ENCODE assay signal across 8 cellular contexts in the genomic region with DNA sequence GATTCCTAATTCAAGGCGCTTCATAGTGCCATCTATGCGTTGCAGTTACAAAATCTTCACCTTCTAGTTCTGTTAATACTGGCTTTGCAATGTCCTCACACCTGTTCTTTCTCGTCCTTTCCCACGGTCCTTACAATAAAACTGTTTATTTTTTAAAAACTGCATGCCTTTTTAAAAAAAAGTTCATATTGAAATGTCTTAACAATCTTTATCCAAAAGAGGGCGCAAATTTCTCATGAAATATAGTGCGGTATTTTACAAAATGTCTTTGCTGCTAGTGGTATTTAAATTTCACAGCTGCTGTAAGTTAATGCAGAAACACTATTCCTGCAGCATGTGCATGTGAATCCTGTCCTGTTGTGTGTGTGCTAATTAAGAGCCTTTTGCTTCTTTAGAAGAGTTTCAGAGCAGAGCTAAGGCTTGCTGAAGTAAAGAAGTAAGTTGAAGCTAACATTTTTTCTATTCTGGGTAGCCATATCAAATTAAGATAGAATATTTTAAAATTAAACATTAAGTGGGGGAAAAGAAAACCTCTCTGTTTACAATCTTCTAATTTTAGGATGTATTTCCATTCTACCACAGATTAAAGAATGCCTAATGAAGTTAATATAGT. TPM values are rescaled to one million over a fixed set of nuclear protein-coding genes. Genes with fewer than 3 reads are reported as not detected.
DNase-seq lines count a peak whose midpoint lies in the region; ATAC-seq, FAIRE-seq and TF ChIP-seq lines count a peak whose summit lies in the region.

No MANE protein-coding gene starts in this region.

- H3K4me1 ChIP-seq in suprapubic skin (peaks cover 14% of the 10 kb centered on the region), mucosa of descending colon (ENCODE audit: low read depth) (no peaks in the 10 kb centered on the region)

- peak; percentile 55 for DNase-seq in NCI-H82 (lab: John Stamatoyannopoulos, UW)
- DNase-seq in NCI-H82 treated with DMSO at 0.1 percent for 48 hours (lab: John Stamatoyannopoulos, UW; ENCODE audit: unreplicated experiment), result no peak
- DNase-seq in NCI-H69 (lab: John Stamatoyannopoulos, UW), result peak; percentile 47
- no peak for DNase-seq in suprapubic skin (ENCODE audit: low spot score in 2 of 2)
- no peak for DNase-seq in activated CD4-positive, alpha-beta T cell treated with anti-CD3 and anti-CD28 coated beads for 1 hour
- DNase-seq in mucosa of descending colon, result no peak
- no peak for DNase-seq in DMS114 treated with DMSO at 0.1 percent for 48 hours (lab: John Stamatoyannopoulos, UW; ENCODE audit: unreplicated experiment)

- peak; percentile 54 for FAIRE-seq in endometrium (lab: Jason Lieb, UNC)

- 20% methylated on average over 6 of the region's 6 CpGs for WGBS in suprapubic skin

- TF ChIP-seq CTCF in suprapubic skin (IDR thresholded peaks at IDR 0.05), result peak; percentile 13 to 14
- no peak for TF ChIP-seq CTCF in mucosa of descending colon (IDR thresholded peaks at IDR 0.05)

- H3K9me3 ChIP-seq in suprapubic skin (no peaks in the 10 kb centered on the region), mucosa of descending colon (no peaks in the 10 kb centered on the region)

- intact Hi-C loops in mucosa of descending colon (cut with DNase I, micrococcal nuclease), result loop anchor here in 1 of 2 donors (5.0 kb wide), 1 partner anchor 296 kb away; no protein-coding TSS in a partner anchor

- TF ChIP-seq EP300 in suprapubic skin (IDR thresholded peaks at IDR 0.05), result no peak

- H3K36me3 ChIP-seq in suprapubic skin, result no peaks in the 10 kb centered on the region
- no peaks in the 10 kb centered on the region for H3K36me3 ChIP-seq in mucosa of descending colon (ENCODE audit: low read depth)

- no peak overlapping the region for H3K4me3 ChIP-seq in suprapubic skin
- H3K4me3 ChIP-seq in mucosa of descending colon, result no peak overlapping the region

- no peak for TF ChIP-seq POLR2A in suprapubic skin (IDR thresholded peaks at IDR 0.05)

- no peak for ATAC-seq in mucosa of descending colon

- H3K27me3 ChIP-seq in suprapubic skin, result no peaks in the 10 kb centered on the region

- H3K27ac ChIP-seq in suprapubic skin, result no peak overlapping the region

RNA-seq across cellular contexts. Expression of a gene that starts 15.8 kb away (rescaled TPM):
- 10 to 100 TPM; 14.3 to 38.7 (median 22.0) TPM for total RNA-seq in suprapubic skin
- under 1 TPM in 1 of 3 donors, not detected in 2; 0.43 TPM for total RNA-seq in mucosa of descending colon

Comparison
In these comparisons a context has a peak if more than half of its experiments do, and no peak if none do; other contexts are left out.
1. DNase-seq: peak in NCI-H82 (single experiment) and NCI-H69 (single experiment); none in NCI-H82 treated with DMSO at 0.1 percent for 48 hours (single experiment), suprapubic skin (0 of 2), activated CD4-positive, alpha-beta T cell treated with anti-CD3 and anti-CD28 coated beads for 1 hour (single experiment), mucosa of descending colon (0 of 3) and DMS114 treated with DMSO at 0.1 percent for 48 hours (single experiment).
2. RNA of a gene that starts 15.8 kb away (total RNA-seq): 14.3 to 38.7 TPM in suprapubic skin; 0.43 TPM in mucosa of descending colon; every median in the first group is over 10 times any median in the second.